9 cellular contexts compared by ENCODE assay signal in the genomic region with DNA sequence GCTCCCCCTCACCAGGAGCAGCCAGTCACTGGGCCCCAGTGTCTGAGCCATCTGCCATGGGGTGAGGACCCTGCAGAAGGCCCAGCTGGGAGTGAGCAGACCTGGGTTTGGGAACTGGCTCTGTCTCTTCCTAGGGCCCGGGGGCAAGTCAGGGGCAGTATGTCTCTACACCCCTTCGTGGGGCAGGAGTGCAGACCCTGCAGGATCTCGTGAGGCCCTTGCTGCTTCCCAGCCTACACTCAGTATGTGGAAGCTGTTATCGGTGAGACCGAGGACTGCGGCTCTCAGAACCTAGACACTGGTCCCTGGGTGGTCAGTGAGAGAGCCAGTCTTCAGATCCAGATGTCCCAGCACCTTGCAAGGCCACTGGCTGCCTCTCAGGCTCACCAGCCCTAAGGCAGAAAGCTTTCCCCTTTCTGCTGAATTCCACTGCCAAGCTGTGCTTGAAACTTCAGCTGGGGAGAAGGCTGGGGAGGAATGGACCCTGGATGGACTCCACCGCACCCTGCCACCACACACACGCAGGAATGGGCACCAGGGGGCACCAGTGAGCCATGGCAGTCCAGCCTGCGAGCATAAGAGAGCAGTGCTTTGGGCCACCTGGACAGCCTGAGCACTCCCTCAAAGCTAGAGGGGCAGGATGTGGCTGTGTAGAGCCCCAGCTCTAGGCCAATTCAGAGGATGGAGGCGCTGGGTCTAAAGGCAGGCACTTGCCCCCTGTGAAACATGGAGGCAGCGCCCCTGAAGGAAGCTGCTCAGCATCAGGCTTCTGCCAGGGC. TPM values are rescaled to one million over a fixed set of nuclear protein-coding genes. Genes with fewer than 3 reads are reported as not detected.
A peak's percentile ranks its signal among the peaks of the same experiment; 100 is the strongest.
DNase-seq lines count a peak whose midpoint lies in the region; ATAC-seq and TF ChIP-seq lines count a peak whose summit lies in the region.
"Had no signal": no experiment of that assay in that cellular context is flagged by ENCODE, and none has a peak within 500 bp of the region (broad histone marks: within the 10 kb centered on the region; RNA-seq: fewer than 3 reads in every experiment).

No MANE protein-coding gene starts in this region.

- peak overlapping the region; percentile 53 for H2AFZ ChIP-seq in DND-41 (ENCODE audit: low read depth, low read length)

- TF ChIP-seq POLR2A in testis (IDR thresholded peaks at IDR 0.05) = no peak

- no peak overlapping the region for H3K4me2 ChIP-seq in DND-41 (ENCODE audit: insufficient read depth, low read length)

- intact Hi-C loops in activated T-helper 2 cell treated with anti-CD3 and anti-CD28 coated beads, Interferon-gamma antibody, Interleukin-2, Interleukin-4, amounts not matched to agents 10 μg/mL and 5 μg/mL and 100 μg/mL, durations not matched to agents 14 hours and 24 hours and 36 hours (cut with micrococcal nuclease) = loop anchor here (1.0 to 2.0 kb wide), 2 partner anchors 43 to 76 kb away; no protein-coding TSS in a partner anchor
- intact Hi-C loops in testis (cut with DNase I; ENCODE audit: low total_unique reads) = loop anchor here (5.0 kb wide), 1 partner anchor 45 kb away; a partner anchor contains a TSS

- peak; percentile 88 for DNase-seq in DND-41
- peak; percentile 68 to 91 for DNase-seq in HL-60 (ENCODE audit: low read depth in 1 of 2, low spot score in 1 of 2)
- peak; percentile 78 for DNase-seq in RKO (ENCODE audit: low spot score)
- peak; percentile 74 for DNase-seq in activated T-helper 2 cell treated with anti-CD3 and anti-CD28 coated beads, Interferon-gamma antibody, Interleukin-2, Interleukin-4, amounts not matched to agents 10 μg/mL and 5 μg/mL and 100 μg/mL, durations not matched to agents 14 hours and 24 hours and 36 hours (ENCODE audit: low spot score)
- DNase-seq in foreskin melanocyte = peak; percentile 57
- DNase-seq in occipital lobe (lab: John Stamatoyannopoulos, UW) = peak; percentile 70
- peak; percentile 95 for DNase-seq in testis

- H3K9me3 ChIP-seq in DND-41 (ENCODE audit: insufficient read depth, low read length, severe bottlenecking) (no peaks in the 10 kb centered on the region), testis (no peaks in the 10 kb centered on the region)

- H3K4me3 ChIP-seq in DND-41 (ENCODE audit: low read depth in 1 of 2, low read length in 2 of 2) (no peak overlapping the region), HL-60 (replicated peaks; ENCODE audit: insufficient read depth, low read length) (no peak overlapping the region), testis (no peak overlapping the region)

- 62 to 77% methylated on average over 3 to 11 of the region's 11 CpGs for WGBS in testis, 2 donors

- TF ChIP-seq CTCF in DND-41 (IDR thresholded peaks at IDR 0.05; ENCODE audit: borderline replicate concordance, extremely low read depth, low read length, poor library complexity, severe bottlenecking) = peak; percentile 97
- TF ChIP-seq CTCF in HL-60 (IDR thresholded peaks at IDR 0.05; ENCODE audit: insufficient read depth, low read length) = peak; percentile 96
- peak; percentile 92 to 95 (median 92) for TF ChIP-seq CTCF in testis (IDR thresholded peaks at IDR 0.05)

- peak overlapping the region; percentile 69 for H3K27ac ChIP-seq in DND-41 (ENCODE audit: low read length)
- no peak overlapping the region; the same call in 1 of the 2 replicates for H3K27ac ChIP-seq in HL-60 (replicated peaks)
- H3K27ac ChIP-seq in testis = no peak overlapping the region

- H3K36me3 Mint-ChIP-seq in activated T-helper 2 cell treated with anti-CD3 and anti-CD28 coated beads, Interferon-gamma antibody, Interleukin-2, Interleukin-4, amounts not matched to agents 10 μg/mL and 5 μg/mL and 100 μg/mL, durations not matched to agents 14 hours and 24 hours and 36 hours (ENCODE audit: low read depth) = no peaks in the 10 kb centered on the region

- H3K27me3 Mint-ChIP-seq in activated T-helper 2 cell treated with anti-CD3 and anti-CD28 coated beads, Interferon-gamma antibody, Interleukin-2, Interleukin-4, amounts not matched to agents 10 μg/mL and 5 μg/mL and 100 μg/mL, durations not matched to agents 14 hours and 24 hours and 36 hours (ENCODE audit: low read depth) = no peaks in the 10 kb centered on the region

- peaks cover 8% of the 10 kb centered on the region for H3K4me1 Mint-ChIP-seq in activated T-helper 2 cell treated with anti-CD3 and anti-CD28 coated beads, Interferon-gamma antibody, Interleukin-2, Interleukin-4, amounts not matched to agents 10 μg/mL and 5 μg/mL and 100 μg/mL, durations not matched to agents 14 hours and 24 hours and 36 hours (ENCODE audit: low read depth)

- no peak overlapping the region for H3K4me3 Mint-ChIP-seq in activated T-helper 2 cell treated with anti-CD3 and anti-CD28 coated beads, Interferon-gamma antibody, Interleukin-2, Interleukin-4, amounts not matched to agents 10 μg/mL and 5 μg/mL and 100 μg/mL, durations not matched to agents 14 hours and 24 hours and 36 hours (ENCODE audit: low read depth)

- peak; percentile 94 for ATAC-seq in DND-41 (ENCODE audit: insufficient read depth, low read depth)
- peak; percentile 97 for ATAC-seq in GM21390 (IDR thresholded peaks at IDR 0.05; ENCODE audit: unreplicated experiment)

- H3K36me3 ChIP-seq in DND-41 (ENCODE audit: insufficient read depth, low read length) (no peaks in the 10 kb centered on the region), testis (ENCODE audit: low read depth, missing control alignments) (no peaks in the 10 kb centered on the region)

- H3K4me1 ChIP-seq in DND-41 (ENCODE audit: insufficient read depth, low read length) (peaks cover 33% of the 10 kb centered on the region), testis (peaks cover 10% of the 10 kb centered on the region)

- H3K9me3 Mint-ChIP-seq in activated T-helper 2 cell treated with anti-CD3 and anti-CD28 coated beads, Interferon-gamma antibody, Interleukin-2, Interleukin-4, amounts not matched to agents 10 μg/mL and 5 μg/mL and 100 μg/mL, durations not matched to agents 14 hours and 24 hours and 36 hours = no peaks in the 10 kb centered on the region

- no peaks in the 10 kb centered on the region for H4K20me1 ChIP-seq in DND-41 (ENCODE audit: insufficient read depth, low read length)

- H3K27ac Mint-ChIP-seq in activated T-helper 2 cell treated with anti-CD3 and anti-CD28 coated beads, Interferon-gamma antibody, Interleukin-2, Interleukin-4, amounts not matched to agents 10 μg/mL and 5 μg/mL and 100 μg/mL, durations not matched to agents 14 hours and 24 hours and 36 hours = no peak overlapping the region

- no peak overlapping the region for H3K9ac ChIP-seq in DND-41 (ENCODE audit: low read depth, low read length)

- H3K27me3 ChIP-seq in DND-41 (ENCODE audit: insufficient read depth, low read length, poor library complexity) = no peaks in the 10 kb centered on the region
- no peaks in the 10 kb centered on the region for H3K27me3 ChIP-seq in HL-60 (ENCODE audit: insufficient read depth, poor library complexity, severe bottlenecking)
- no peaks in the 10 kb centered on the region for H3K27me3 ChIP-seq in testis

- no peaks in the 10 kb centered on the region for H3K79me2 ChIP-seq in DND-41 (ENCODE audit: insufficient read depth, low read length)

RNA-seq across cellular contexts. Expression of a gene that starts 21.4 kb away (rescaled TPM):
- not detected in 2 replicates for total RNA-seq in activated T-helper 2 cell treated with anti-CD3 and anti-CD28 coated beads, Interferon-gamma antibody, Interleukin-2, Interleukin-4, amounts not matched to agents 10 μg/mL and 5 μg/mL and 100 μg/mL, durations not matched to agents 14 hours and 24 hours and 36 hours
- total RNA-seq in occipital lobe = 0.16 TPM
- total RNA-seq in testis = 1 to 10 TPM; 1.5 to 8.7 TPM
- 3.0 TPM for polyA plus RNA-seq in testis (ENCODE audit: insufficient read depth, low read depth, low replicate concordance)
- total RNA-seq: mononuclear cell had no signal

RNA-seq across cellular contexts. Expression of a gene that starts 27.1 kb away (rescaled TPM):
- 0.66 and 1.7 TPM in 2 replicates for total RNA-seq in activated T-helper 2 cell treated with anti-CD3 and anti-CD28 coated beads, Interferon-gamma antibody, Interleukin-2, Interleukin-4, amounts not matched to agents 10 μg/mL and 5 μg/mL and 100 μg/mL, durations not matched to agents 14 hours and 24 hours and 36 hours
- 7.2 TPM for total RNA-seq in occipital lobe
- total RNA-seq in testis = 10 to 100 TPM; 53.1 to 68.1 TPM
- polyA plus RNA-seq in testis (ENCODE audit: insufficient read depth, low read depth, low replicate concordance) = 28.2 TPM

RNA-seq across cellular contexts. Expression of a gene that starts 46.1 kb away (rescaled TPM):
- 0.64 and 1.5 TPM in 2 replicates for total RNA-seq in activated T-helper 2 cell treated with anti-CD3 and anti-CD28 coated beads, Interferon-gamma antibody, Interleukin-2, Interleukin-4, amounts not matched to agents 10 μg/mL and 5 μg/mL and 100 μg/mL, durations not matched to agents 14 hours and 24 hours and 36 hours
- 3.1 TPM for total RNA-seq in occipital lobe
- total RNA-seq in testis = 10 to 100 TPM; 33.1 to 84.9 TPM
- polyA plus RNA-seq in testis (ENCODE audit: insufficient read depth, low read depth, low replicate concordance) = 29.1 TPM
